ENCODE assay signal across 8 cellular contexts in the genomic region with DNA sequence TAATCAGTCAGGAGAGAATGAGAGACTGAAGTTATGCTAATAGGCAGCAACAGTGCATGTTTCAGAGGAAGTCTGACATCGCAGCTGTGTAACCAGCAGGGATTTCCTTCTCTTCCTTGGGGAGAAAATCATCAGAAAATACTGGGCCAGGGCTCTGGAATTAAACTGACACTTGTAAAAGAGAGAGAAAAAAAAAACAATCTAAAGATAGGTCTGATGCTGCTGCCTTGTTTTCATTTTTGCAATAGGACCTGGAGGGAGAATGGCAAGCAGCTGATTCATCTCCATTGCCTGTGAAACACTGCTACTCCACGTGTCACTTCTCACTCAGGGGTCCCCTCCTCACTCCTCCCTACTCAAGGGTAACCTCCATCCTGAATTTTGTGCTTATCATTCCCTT. TPM values are rescaled to one million over a fixed set of nuclear protein-coding genes. Genes with fewer than 3 reads are reported as not detected.
A peak's percentile ranks its signal among the peaks of the same experiment; 100 is the strongest.
DNase-seq lines count a peak whose midpoint lies in the region; ATAC-seq and TF ChIP-seq lines count a peak whose summit lies in the region.

No MANE protein-coding gene starts in this region.

- CTCF ChIA-PET in activated CD8-positive, alpha-beta memory T cell treated with anti-CD3 and anti-CD28 coated beads, Interleukin-2, amount 10 ng/mL, durations not matched to agents 7 days and 5 days (lab: Charles Lee): interaction anchor here (1.4 to 6.7 kb wide), 10 partner anchors 9 to 464 kb away, joined by 3 to 124 read pairs (median 9); a partner anchor contains a TSS

- no peak overlapping the region for H3K4me3 Mint-ChIP-seq in activated CD8-positive, alpha-beta memory T cell treated with anti-CD3 and anti-CD28 coated beads, Interleukin-2, amount 10 ng/mL, durations not matched to agents 7 days and 5 days
- H3K4me3 Mint-ChIP-seq in brain (peak overlapping the region in 1 of 5 experiments; percentile 1), type B pancreatic cell (no peak overlapping the region)

- peaks cover 21% of the 10 kb centered on the region for H3K4me1 Mint-ChIP-seq in activated CD8-positive, alpha-beta memory T cell treated with anti-CD3 and anti-CD28 coated beads, Interleukin-2, amount 10 ng/mL, durations not matched to agents 7 days and 5 days
- H3K4me1 Mint-ChIP-seq in brain (peaks cover 49% of the 10 kb centered on the region), type B pancreatic cell (ENCODE audit: unreplicated experiment) (peaks cover 34% of the 10 kb centered on the region)

- ATAC-seq in activated CD8-positive, alpha-beta memory T cell treated with anti-CD3 and anti-CD28 coated beads, Interleukin-2, amount 10 ng/mL, durations not matched to agents 7 days and 5 days: no peak
- no peak for ATAC-seq in GM21529 (IDR thresholded peaks at IDR 0.05; ENCODE audit: unreplicated experiment)
- ATAC-seq in HG03460 (IDR thresholded peaks at IDR 0.05; ENCODE audit: unreplicated experiment): no peak

- H3K27me3 Mint-ChIP-seq in activated CD8-positive, alpha-beta memory T cell treated with anti-CD3 and anti-CD28 coated beads, Interleukin-2, amount 10 ng/mL, durations not matched to agents 7 days and 5 days: no peaks in the 10 kb centered on the region
- no peaks in the 10 kb centered on the region for H3K27me3 Mint-ChIP-seq in brain
- H3K27me3 Mint-ChIP-seq in type B pancreatic cell: no peaks in the 10 kb centered on the region

- H3K27ac Mint-ChIP-seq in activated CD8-positive, alpha-beta memory T cell treated with anti-CD3 and anti-CD28 coated beads, Interleukin-2, amount 10 ng/mL, durations not matched to agents 7 days and 5 days: peak overlapping the region; percentile 42
- peak overlapping the region; percentile 7 to 80 (median 68) for H3K27ac Mint-ChIP-seq in brain
- peak overlapping the region; percentile 25 for H3K27ac Mint-ChIP-seq in type B pancreatic cell

- no peaks in the 10 kb centered on the region for H3K9me3 Mint-ChIP-seq in activated CD8-positive, alpha-beta memory T cell treated with anti-CD3 and anti-CD28 coated beads, Interleukin-2, amount 10 ng/mL, durations not matched to agents 7 days and 5 days (ENCODE audit: low read depth)
- H3K9me3 Mint-ChIP-seq in brain (no peaks in the 10 kb centered on the region), type B pancreatic cell (no peaks in the 10 kb centered on the region)

- peaks cover 28% of the 10 kb centered on the region for H3K36me3 Mint-ChIP-seq in activated CD8-positive, alpha-beta memory T cell treated with anti-CD3 and anti-CD28 coated beads, Interleukin-2, amount 10 ng/mL, durations not matched to agents 7 days and 5 days
- H3K36me3 Mint-ChIP-seq in brain (peaks cover 22% of the 10 kb centered on the region), type B pancreatic cell (peaks cover 5% of the 10 kb centered on the region)

- no peak for DNase-seq in activated CD8-positive, alpha-beta memory T cell treated with anti-CD3 and anti-CD28 coated beads, Interleukin-2, amount 10 ng/mL, durations not matched to agents 7 days and 5 days
- no peak for DNase-seq in activated CD8-positive, alpha-beta memory T cell treated with anti-CD3 and anti-CD28 coated beads for 24 hours
- peak; percentile 46 for DNase-seq in kidney tubule cell (ENCODE audit: low spot score)
- DNase-seq in type B pancreatic cell (ENCODE audit: extremely low spot score, unreplicated experiment): no peak
- no peak for DNase-seq in NCI-H1048 (lab: John Stamatoyannopoulos, UW)

- no peak for TF ChIP-seq CTCF in brain (conservative IDR thresholded peaks at IDR 0.05)
- TF ChIP-seq CTCF in type B pancreatic cell (conservative IDR thresholded peaks at IDR 0.05): no peak

RNA-seq across cellular contexts. Expression of a gene that starts 17.7 kb away (rescaled TPM):
- 1 to 10 TPM; 2.7 to 7.0 TPM for total RNA-seq in activated CD8-positive, alpha-beta memory T cell treated with anti-CD3 and anti-CD28 coated beads, Interleukin-2, amount 10 ng/mL, durations not matched to agents 7 days and 5 days
- 1.7 TPM for polyA plus RNA-seq in brain (ENCODE audit: insufficient read depth, low read depth, low replicate concordance)
- 2.0 and 6.8 TPM in 2 replicates for total RNA-seq in type B pancreatic cell (ENCODE audit: low replicate concordance)

RNA-seq across cellular contexts. Expression of a gene that starts 47.5 kb away (rescaled TPM):
- 10 to 100 TPM; 15.6 to 20.1 TPM for total RNA-seq in activated CD8-positive, alpha-beta memory T cell treated with anti-CD3 and anti-CD28 coated beads, Interleukin-2, amount 10 ng/mL, durations not matched to agents 7 days and 5 days
- 28.2 TPM for polyA plus RNA-seq in brain (ENCODE audit: insufficient read depth, low read depth, low replicate concordance)
- 21.0 and 50.5 TPM in 2 replicates for total RNA-seq in type B pancreatic cell (ENCODE audit: low replicate concordance)

RNA-seq across cellular contexts. Expression of a gene that starts 51.0 kb away (rescaled TPM):
- total RNA-seq in activated CD8-positive, alpha-beta memory T cell treated with anti-CD3 and anti-CD28 coated beads, Interleukin-2, amount 10 ng/mL, durations not matched to agents 7 days and 5 days: 10 to 100 TPM; 69.5 to 79.5 TPM
- 94.7 TPM for polyA plus RNA-seq in brain (ENCODE audit: insufficient read depth, low read depth, low replicate concordance)
- total RNA-seq in type B pancreatic cell (ENCODE audit: low replicate concordance): 44.0 and 66.7 TPM in 2 replicates
